In the genomic region with DNA sequence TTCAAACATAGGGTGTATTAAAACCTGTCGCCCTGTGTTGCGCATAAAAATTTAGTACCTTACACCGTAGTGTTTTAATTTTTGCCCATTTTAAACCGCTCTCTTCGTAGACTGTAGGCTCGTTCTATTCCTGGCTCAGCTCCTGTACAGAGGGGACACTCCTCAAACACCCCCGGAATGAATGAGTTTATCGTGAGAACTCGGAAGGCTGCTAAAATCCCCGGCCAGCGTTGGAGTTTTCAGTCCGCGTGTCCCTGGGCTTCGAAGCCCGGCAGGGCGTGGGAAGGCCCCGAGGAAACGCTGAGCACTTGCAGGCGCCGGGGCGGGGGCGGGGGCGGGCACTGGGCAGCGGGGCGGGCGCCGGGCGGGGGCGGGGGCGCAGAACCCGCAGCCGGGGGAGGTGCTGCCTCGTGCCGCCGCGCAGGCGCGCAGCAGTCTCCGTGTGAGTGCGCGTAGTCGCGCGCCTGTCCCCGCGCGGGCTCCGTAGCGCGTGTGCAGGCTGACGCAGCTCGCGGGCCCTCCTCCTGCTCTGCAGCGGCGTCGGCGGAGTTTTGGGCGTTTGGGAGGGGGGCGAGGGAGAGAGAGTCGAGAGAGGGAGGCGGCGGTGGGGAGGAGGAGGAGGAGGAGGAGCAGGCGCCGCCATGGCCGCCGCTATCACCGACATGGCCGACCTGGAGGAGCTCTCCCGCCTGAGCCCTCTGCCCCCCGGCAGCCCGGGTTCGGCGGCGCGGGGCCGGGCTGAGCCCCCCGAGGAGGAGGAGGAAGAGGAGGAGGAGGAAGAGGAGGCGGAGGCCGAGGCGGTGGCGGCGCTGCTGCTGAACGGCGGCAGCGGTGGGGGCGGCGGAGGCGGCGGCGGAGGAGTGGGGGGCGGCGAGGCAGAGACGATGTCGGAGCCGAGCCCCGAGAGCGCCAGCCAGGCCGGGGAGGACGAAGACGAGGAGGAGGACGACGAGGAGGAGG, we compare ENCODE assay signal across 1 cellular context.
TF ChIP-seq lines count a peak whose summit lies in the region.

A gene with protein sequence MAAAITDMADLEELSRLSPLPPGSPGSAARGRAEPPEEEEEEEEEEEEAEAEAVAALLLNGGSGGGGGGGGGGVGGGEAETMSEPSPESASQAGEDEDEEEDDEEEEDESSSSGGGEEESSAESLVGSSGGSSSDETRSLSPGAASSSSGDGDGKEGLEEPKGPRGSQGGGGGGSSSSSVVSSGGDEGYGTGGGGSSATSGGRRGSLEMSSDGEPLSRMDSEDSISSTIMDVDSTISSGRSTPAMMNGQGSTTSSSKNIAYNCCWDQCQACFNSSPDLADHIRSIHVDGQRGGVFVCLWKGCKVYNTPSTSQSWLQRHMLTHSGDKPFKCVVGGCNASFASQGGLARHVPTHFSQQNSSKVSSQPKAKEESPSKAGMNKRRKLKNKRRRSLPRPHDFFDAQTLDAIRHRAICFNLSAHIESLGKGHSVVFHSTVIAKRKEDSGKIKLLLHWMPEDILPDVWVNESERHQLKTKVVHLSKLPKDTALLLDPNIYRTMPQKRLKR (plus strand): TSS at position 434 of the 960 bp plus-strand sequence. CDS start 208 bp downstream, at position 642.

TF ChIP-seq in WTC11, 78 proteins besides CTCF, POLR2A, EP300 and RAD21 (continued from another document):
- TF ChIP-seq, protein P1, sequence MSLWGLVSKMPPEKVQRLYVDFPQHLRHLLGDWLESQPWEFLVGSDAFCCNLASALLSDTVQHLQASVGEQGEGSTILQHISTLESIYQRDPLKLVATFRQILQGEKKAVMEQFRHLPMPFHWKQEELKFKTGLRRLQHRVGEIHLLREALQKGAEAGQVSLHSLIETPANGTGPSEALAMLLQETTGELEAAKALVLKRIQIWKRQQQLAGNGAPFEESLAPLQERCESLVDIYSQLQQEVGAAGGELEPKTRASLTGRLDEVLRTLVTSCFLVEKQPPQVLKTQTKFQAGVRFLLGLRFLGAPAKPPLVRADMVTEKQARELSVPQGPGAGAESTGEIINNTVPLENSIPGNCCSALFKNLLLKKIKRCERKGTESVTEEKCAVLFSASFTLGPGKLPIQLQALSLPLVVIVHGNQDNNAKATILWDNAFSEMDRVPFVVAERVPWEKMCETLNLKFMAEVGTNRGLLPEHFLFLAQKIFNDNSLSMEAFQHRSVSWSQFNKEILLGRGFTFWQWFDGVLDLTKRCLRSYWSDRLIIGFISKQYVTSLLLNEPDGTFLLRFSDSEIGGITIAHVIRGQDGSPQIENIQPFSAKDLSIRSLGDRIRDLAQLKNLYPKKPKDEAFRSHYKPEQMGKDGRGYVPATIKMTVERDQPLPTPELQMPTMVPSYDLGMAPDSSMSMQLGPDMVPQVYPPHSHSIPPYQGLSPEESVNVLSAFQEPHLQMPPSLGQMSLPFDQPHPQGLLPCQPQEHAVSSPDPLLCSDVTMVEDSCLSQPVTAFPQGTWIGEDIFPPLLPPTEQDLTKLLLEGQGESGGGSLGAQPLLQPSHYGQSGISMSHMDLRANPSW (CRISPR knock-in tag; conservative IDR thresholded peaks at IDR 0.05; ENCODE audit: low read depth), result 0 out of 2 replicates have a peak, but pooled peaks have one; percentile 20
- TF ChIP-seq SMAD3 (CRISPR knock-in tag; IDR thresholded peaks at IDR 0.05; ENCODE audit: borderline replicate concordance) (no peak), ETV6 (CRISPR knock-in tag; IDR thresholded peaks at IDR 0.05) (no peak), RORB (CRISPR knock-in tag; IDR thresholded peaks at IDR 0.05) (no peak), FOXJ3 (CRISPR knock-in tag; IDR thresholded peaks at IDR 0.05; ENCODE audit: borderline replicate concordance) (no peak), ZNF396 (CRISPR knock-in tag; IDR thresholded peaks at IDR 0.05; ENCODE audit: borderline replicate concordance) (no peak), NR3C1 (CRISPR knock-in tag; conservative IDR thresholded peaks at IDR 0.05; ENCODE audit: low read depth) (0 out of 2 replicates have a peak, but pooled peaks have one; percentile 85), RELA (CRISPR knock-in tag; IDR thresholded peaks at IDR 0.05; ENCODE audit: borderline replicate concordance) (no peak), KAT7 (CRISPR knock-in tag; IDR thresholded peaks at IDR 0.05; ENCODE audit: borderline replicate concordance) (peak; percentile 46; the same call in 1 of the 2 replicates), ZNF317 (CRISPR knock-in tag; IDR thresholded peaks at IDR 0.05; ENCODE audit: borderline replicate concordance, low read depth) (no peak; the same call in 1 of the 2 replicates), ZNF416 (CRISPR knock-in tag; IDR thresholded peaks at IDR 0.05) (no peak), FOXK1 (CRISPR knock-in tag; IDR thresholded peaks at IDR 0.05) (peak; percentile 40; the same call in 1 of the 2 replicates), ZNF219 (CRISPR knock-in tag; IDR thresholded peaks at IDR 0.05; ENCODE audit: borderline replicate concordance) (no peak)
- TF ChIP-seq, protein P2, sequence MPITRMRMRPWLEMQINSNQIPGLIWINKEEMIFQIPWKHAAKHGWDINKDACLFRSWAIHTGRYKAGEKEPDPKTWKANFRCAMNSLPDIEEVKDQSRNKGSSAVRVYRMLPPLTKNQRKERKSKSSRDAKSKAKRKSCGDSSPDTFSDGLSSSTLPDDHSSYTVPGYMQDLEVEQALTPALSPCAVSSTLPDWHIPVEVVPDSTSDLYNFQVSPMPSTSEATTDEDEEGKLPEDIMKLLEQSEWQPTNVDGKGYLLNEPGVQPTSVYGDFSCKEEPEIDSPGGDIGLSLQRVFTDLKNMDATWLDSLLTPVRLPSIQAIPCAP (CRISPR knock-in tag; IDR thresholded peaks at IDR 0.05), result no peak; the same call in 1 of the 2 replicates
- TF ChIP-seq, protein P3, sequence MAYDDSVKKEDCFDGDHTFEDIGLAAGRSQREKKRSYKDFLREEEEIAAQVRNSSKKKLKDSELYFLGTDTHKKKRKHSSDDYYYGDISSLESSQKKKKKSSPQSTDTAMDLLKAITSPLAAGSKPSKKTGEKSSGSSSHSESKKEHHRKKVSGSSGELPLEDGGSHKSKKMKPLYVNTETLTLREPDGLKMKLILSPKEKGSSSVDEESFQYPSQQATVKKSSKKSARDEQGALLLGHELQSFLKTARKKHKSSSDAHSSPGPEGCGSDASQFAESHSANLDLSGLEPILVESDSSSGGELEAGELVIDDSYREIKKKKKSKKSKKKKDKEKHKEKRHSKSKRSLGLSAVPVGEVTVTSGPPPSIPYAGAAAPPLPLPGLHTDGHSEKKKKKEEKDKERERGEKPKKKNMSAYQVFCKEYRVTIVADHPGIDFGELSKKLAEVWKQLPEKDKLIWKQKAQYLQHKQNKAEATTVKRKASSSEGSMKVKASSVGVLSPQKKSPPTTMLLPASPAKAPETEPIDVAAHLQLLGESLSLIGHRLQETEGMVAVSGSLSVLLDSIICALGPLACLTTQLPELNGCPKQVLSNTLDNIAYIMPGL (CRISPR knock-in tag; IDR thresholded peaks at IDR 0.05), result no peak; the same call in 1 of the 2 replicates
- TF ChIP-seq, protein P4, sequence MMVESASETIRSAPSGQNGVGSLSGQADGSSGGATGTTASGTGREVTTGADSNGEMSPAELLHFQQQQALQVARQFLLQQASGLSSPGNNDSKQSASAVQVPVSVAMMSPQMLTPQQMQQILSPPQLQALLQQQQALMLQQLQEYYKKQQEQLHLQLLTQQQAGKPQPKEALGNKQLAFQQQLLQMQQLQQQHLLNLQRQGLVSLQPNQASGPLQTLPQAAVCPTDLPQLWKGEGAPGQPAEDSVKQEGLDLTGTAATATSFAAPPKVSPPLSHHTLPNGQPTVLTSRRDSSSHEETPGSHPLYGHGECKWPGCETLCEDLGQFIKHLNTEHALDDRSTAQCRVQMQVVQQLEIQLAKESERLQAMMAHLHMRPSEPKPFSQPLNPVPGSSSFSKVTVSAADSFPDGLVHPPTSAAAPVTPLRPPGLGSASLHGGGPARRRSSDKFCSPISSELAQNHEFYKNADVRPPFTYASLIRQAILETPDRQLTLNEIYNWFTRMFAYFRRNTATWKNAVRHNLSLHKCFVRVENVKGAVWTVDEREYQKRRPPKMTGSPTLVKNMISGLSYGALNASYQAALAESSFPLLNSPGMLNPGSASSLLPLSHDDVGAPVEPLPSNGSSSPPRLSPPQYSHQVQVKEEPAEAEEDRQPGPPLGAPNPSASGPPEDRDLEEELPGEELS (CRISPR knock-in tag; IDR thresholded peaks at IDR 0.05), result peak; percentile 90
- TF ChIP-seq, protein P5, sequence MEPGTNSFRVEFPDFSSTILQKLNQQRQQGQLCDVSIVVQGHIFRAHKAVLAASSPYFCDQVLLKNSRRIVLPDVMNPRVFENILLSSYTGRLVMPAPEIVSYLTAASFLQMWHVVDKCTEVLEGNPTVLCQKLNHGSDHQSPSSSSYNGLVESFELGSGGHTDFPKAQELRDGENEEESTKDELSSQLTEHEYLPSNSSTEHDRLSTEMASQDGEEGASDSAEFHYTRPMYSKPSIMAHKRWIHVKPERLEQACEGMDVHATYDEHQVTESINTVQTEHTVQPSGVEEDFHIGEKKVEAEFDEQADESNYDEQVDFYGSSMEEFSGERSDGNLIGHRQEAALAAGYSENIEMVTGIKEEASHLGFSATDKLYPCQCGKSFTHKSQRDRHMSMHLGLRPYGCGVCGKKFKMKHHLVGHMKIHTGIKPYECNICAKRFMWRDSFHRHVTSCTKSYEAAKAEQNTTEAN (CRISPR knock-in tag; IDR thresholded peaks at IDR 0.05), result no peak
